Comparison of ENCODE assay signal across 14 cellular contexts in genomic region chr1:242242983-242243382, GRCh38.
DNase-seq lines count a peak whose midpoint lies in the region; ATAC-seq and TF ChIP-seq lines count a peak whose summit lies in the region.
"Had no signal": no experiment of that assay in that cellular context is flagged by ENCODE, and none has a peak within 500 bp of the region (broad histone marks: within the 10 kb centered on the region; RNA-seq: fewer than 3 reads in every experiment).

No MANE protein-coding gene starts in this region.

- H3K36me3 Mint-ChIP-seq in activated T-helper 2 cell treated with anti-CD3 and anti-CD28 coated beads, Interferon-gamma antibody, Interleukin-2, Interleukin-4, amounts not matched to agents 10 μg/mL and 5 μg/mL and 100 μg/mL, durations not matched to agents 14 hours and 24 hours and 36 hours (ENCODE audit: low read depth), result no peaks in the 10 kb centered on the region
- H3K36me3 Mint-ChIP-seq in CD8-positive, alpha-beta T cell, result no peaks in the 10 kb centered on the region
- H3K36me3 Mint-ChIP-seq: T-cell had no signal

- TF ChIP-seq CTCF in dorsolateral prefrontal cortex (IDR thresholded peaks at IDR 0.05 in 54 of 56, conservative IDR thresholded peaks at IDR 0.05 in 2 of 56; ENCODE audit: low read depth in 1 of 56, partially characterized antibody in 56 of 56), result no peak
- no peak for TF ChIP-seq CTCF in upper lobe of right lung (IDR thresholded peaks at IDR 0.05)
- TF ChIP-seq CTCF in CD8-positive, alpha-beta T cell (IDR thresholded peaks at IDR 0.05), result no peak

- no peak overlapping the region for H3K4me3 Mint-ChIP-seq in activated T-helper 2 cell treated with anti-CD3 and anti-CD28 coated beads, Interferon-gamma antibody, Interleukin-2, Interleukin-4, amounts not matched to agents 10 μg/mL and 5 μg/mL and 100 μg/mL, durations not matched to agents 14 hours and 24 hours and 36 hours (ENCODE audit: low read depth)
- H3K4me3 Mint-ChIP-seq in CD8-positive, alpha-beta T cell, result no peak overlapping the region
- H3K4me3 Mint-ChIP-seq: T-cell had no signal

- H3K27ac Mint-ChIP-seq in activated T-helper 2 cell treated with anti-CD3 and anti-CD28 coated beads, Interferon-gamma antibody, Interleukin-2, Interleukin-4, amounts not matched to agents 10 μg/mL and 5 μg/mL and 100 μg/mL, durations not matched to agents 14 hours and 24 hours and 36 hours, result no peak overlapping the region
- no peak overlapping the region for H3K27ac Mint-ChIP-seq in CD8-positive, alpha-beta T cell
- H3K27ac Mint-ChIP-seq: T-cell had no signal

- ATAC-seq in GM21576 (IDR thresholded peaks at IDR 0.05; ENCODE audit: unreplicated experiment) (peak; percentile 8), HG03571 (IDR thresholded peaks at IDR 0.05; ENCODE audit: unreplicated experiment) (peak; percentile 14), upper lobe of right lung (peak; percentile 64), HG02571 (IDR thresholded peaks at IDR 0.05; ENCODE audit: unreplicated experiment) (no peak)
- no peak for ATAC-seq in CD8-positive, alpha-beta T cell
- ATAC-seq: T-cell had no signal

- H3K27ac ChIP-seq in dorsolateral prefrontal cortex (peak overlapping the region in 55 of 59 donors; percentile 15 to 90 (median 72)), upper lobe of right lung (no peak overlapping the region)
- no peak overlapping the region for H3K27ac ChIP-seq in CD8-positive, alpha-beta T cell (ENCODE audit: low read depth, low read length)
- H3K27ac ChIP-seq: breast epithelium, esophagus muscularis mucosa had no signal

- intact Hi-C loops in dorsolateral prefrontal cortex (cut with DNase I), result no loop called here
- intact Hi-C loops in upper lobe of right lung (cut with DNase I), result no loop called here
- intact Hi-C loops in activated T-helper 2 cell treated with anti-CD3 and anti-CD28 coated beads, Interferon-gamma antibody, Interleukin-2, Interleukin-4, amounts not matched to agents 10 μg/mL and 5 μg/mL and 100 μg/mL, durations not matched to agents 14 hours and 24 hours and 36 hours (cut with micrococcal nuclease), result no loop called here
- intact Hi-C loops in CD8-positive, alpha-beta T cell (cut with DNase I, micrococcal nuclease), result no loop called here

- no peaks in the 10 kb centered on the region for H3K27me3 Mint-ChIP-seq in activated T-helper 2 cell treated with anti-CD3 and anti-CD28 coated beads, Interferon-gamma antibody, Interleukin-2, Interleukin-4, amounts not matched to agents 10 μg/mL and 5 μg/mL and 100 μg/mL, durations not matched to agents 14 hours and 24 hours and 36 hours (ENCODE audit: low read depth)
- no peaks in the 10 kb centered on the region for H3K27me3 Mint-ChIP-seq in CD8-positive, alpha-beta T cell (ENCODE audit: low read depth)
- H3K27me3 Mint-ChIP-seq: T-cell had no signal

- CTCF ChIA-PET in CD8-positive, alpha-beta T cell (lab: Charles Lee), result no interaction called here

- DNase-seq in dorsolateral prefrontal cortex, result peak in 3 of 10 donors; percentile 7 to 85 (median 32)
- no peak for DNase-seq in upper lobe of right lung
- no peak for DNase-seq in activated T-helper 2 cell treated with anti-CD3 and anti-CD28 coated beads, Interferon-gamma antibody, Interleukin-2, Interleukin-4, amounts not matched to agents 10 μg/mL and 5 μg/mL and 100 μg/mL, durations not matched to agents 14 hours and 24 hours and 36 hours (ENCODE audit: low spot score)
- DNase-seq in CD8-positive, alpha-beta T cell, result no peak
- DNase-seq: activated CD4-positive, alpha-beta T cell treated with anti-CD3 and anti-CD28 coated beads for 48 hours; activated effector memory CD4-positive, alpha-beta T cell treated with Interleukin-2 at 50 U/mL for 16 hours; NCI-H1417; T-cell; testis had no signal

- H3K9me3 Mint-ChIP-seq in activated T-helper 2 cell treated with anti-CD3 and anti-CD28 coated beads, Interferon-gamma antibody, Interleukin-2, Interleukin-4, amounts not matched to agents 10 μg/mL and 5 μg/mL and 100 μg/mL, durations not matched to agents 14 hours and 24 hours and 36 hours, result no peaks in the 10 kb centered on the region
- H3K9me3 Mint-ChIP-seq in CD8-positive, alpha-beta T cell, result no peaks in the 10 kb centered on the region

- no peaks in the 10 kb centered on the region for H3K9me3 ChIP-seq in upper lobe of right lung
- no peaks in the 10 kb centered on the region for H3K9me3 ChIP-seq in CD8-positive, alpha-beta T cell (ENCODE audit: low read length)
- H3K9me3 ChIP-seq: breast epithelium, esophagus muscularis mucosa, testis had no signal

- peak overlapping the region in 46 of 59 donors; percentile 1 to 60 (median 39) for H3K4me3 ChIP-seq in dorsolateral prefrontal cortex
- no peak overlapping the region for H3K4me3 ChIP-seq in upper lobe of right lung
- H3K4me3 ChIP-seq in CD8-positive, alpha-beta T cell (ENCODE audit: low read depth, low read length), result no peak overlapping the region
- H3K4me3 ChIP-seq: breast epithelium, esophagus muscularis mucosa, testis had no signal

- H3K36me3 ChIP-seq in upper lobe of right lung, result no peaks in the 10 kb centered on the region
- H3K36me3 ChIP-seq in CD8-positive, alpha-beta T cell (ENCODE audit: insufficient read depth, low read length), result no peaks in the 10 kb centered on the region
- H3K36me3 ChIP-seq: breast epithelium, esophagus muscularis mucosa had no signal

- H3K4me1 ChIP-seq in upper lobe of right lung, result no peaks in the 10 kb centered on the region
- H3K4me1 ChIP-seq in CD8-positive, alpha-beta T cell (ENCODE audit: insufficient read depth, low read length), result no peaks in the 10 kb centered on the region
- H3K4me1 ChIP-seq: breast epithelium, esophagus muscularis mucosa, testis had no signal

- peaks cover 0 to 7% (median 0%) of the 10 kb centered on the region in 45 donors for H3K27me3 ChIP-seq in dorsolateral prefrontal cortex
- H3K27me3 ChIP-seq in upper lobe of right lung, result no peaks in the 10 kb centered on the region
- no peaks in the 10 kb centered on the region for H3K27me3 ChIP-seq in CD8-positive, alpha-beta T cell (ENCODE audit: insufficient read depth, low read length)
- H3K27me3 ChIP-seq: breast epithelium, esophagus muscularis mucosa, testis had no signal

- no peaks in the 10 kb centered on the region for H3K4me1 Mint-ChIP-seq in activated T-helper 2 cell treated with anti-CD3 and anti-CD28 coated beads, Interferon-gamma antibody, Interleukin-2, Interleukin-4, amounts not matched to agents 10 μg/mL and 5 μg/mL and 100 μg/mL, durations not matched to agents 14 hours and 24 hours and 36 hours (ENCODE audit: low read depth)
- no peaks in the 10 kb centered on the region for H3K4me1 Mint-ChIP-seq in CD8-positive, alpha-beta T cell (ENCODE audit: low read depth)
- H3K4me1 Mint-ChIP-seq: T-cell had no signal

- POLR2A ChIA-PET in CD8-positive, alpha-beta T cell (lab: Charles Lee), result no interaction called here

Comparison
In these comparisons a context has a peak if more than half of its experiments do, and no peak if none do; other contexts are left out.
1. ATAC-seq: peak in GM21576 (single experiment), HG03571 (single experiment) and upper lobe of right lung (single experiment); none in HG02571 (single experiment) and CD8-positive, alpha-beta T cell (single experiment).
2. H3K27ac ChIP-seq: peak in dorsolateral prefrontal cortex (55 of 59); none in upper lobe of right lung (single experiment) and CD8-positive, alpha-beta T cell (single experiment).
3. H3K4me3 ChIP-seq: peak in dorsolateral prefrontal cortex (46 of 59); none in upper lobe of right lung (single experiment) and CD8-positive, alpha-beta T cell (single experiment).